18 cellular contexts compared by ENCODE assay signal in genomic region chr7:6142871-6143380, GRCh38. TPM values are rescaled to one million over a fixed set of nuclear protein-coding genes. Genes with fewer than 3 reads are reported as not detected.
DNase-seq lines count a peak whose midpoint lies in the region; ATAC-seq, FAIRE-seq and TF ChIP-seq lines count a peak whose summit lies in the region.
"Had no signal": no experiment of that assay in that cellular context is flagged by ENCODE, and none has a peak within 500 bp of the region (broad histone marks: within the 10 kb centered on the region; RNA-seq: fewer than 3 reads in every experiment).

No MANE protein-coding gene starts in this region.

- no peak overlapping the region for H3K27ac ChIP-seq in A549
- H3K27ac ChIP-seq: KMS-11, RWPE1 had no signal

- H3K4me3 Mint-ChIP-seq in activated CD4-positive, alpha-beta T cell treated with anti-CD3 and anti-CD28 coated beads, Interleukin-2, amount 10 ng/mL, durations not matched to agents 7 days and 5 days: no peak overlapping the region
- no peak overlapping the region for H3K4me3 Mint-ChIP-seq in progenitor cell of endocrine pancreas (ENCODE audit: low read depth)
- no peak overlapping the region for H3K4me3 Mint-ChIP-seq in glutamatergic neuron (ENCODE audit: unreplicated experiment)

- H3K36me3 Mint-ChIP-seq in activated CD4-positive, alpha-beta T cell treated with anti-CD3 and anti-CD28 coated beads, Interleukin-2, amount 10 ng/mL, durations not matched to agents 7 days and 5 days (ENCODE audit: low read depth): peaks cover 48% of the 10 kb centered on the region
- H3K36me3 Mint-ChIP-seq in progenitor cell of endocrine pancreas (ENCODE audit: insufficient read depth) (peaks cover 33% of the 10 kb centered on the region), glutamatergic neuron (ENCODE audit: unreplicated experiment) (no peaks in the 10 kb centered on the region)

- peak overlapping the region; percentile 74 for H3K27ac Mint-ChIP-seq in activated CD4-positive, alpha-beta T cell treated with anti-CD3 and anti-CD28 coated beads, Interleukin-2, amount 10 ng/mL, durations not matched to agents 7 days and 5 days
- H3K27ac Mint-ChIP-seq in progenitor cell of endocrine pancreas (peak overlapping the region; percentile 7), glutamatergic neuron (ENCODE audit: unreplicated experiment) (no peak overlapping the region)

- POLR2A ChIA-PET in activated CD4-positive, alpha-beta T cell treated with anti-CD3 and anti-CD28 coated beads, Interleukin-2, amount 10 ng/mL, durations not matched to agents 7 days and 5 days (lab: Charles Lee): no interaction called here
- POLR2A ChIA-PET in A549 (lab: Yijun Ruan, JAX): no interaction called here

- TF ChIP-seq POLR2A in A549 (IDR thresholded peaks at IDR 0.05; ENCODE audit: low read length): 0 out of 2 replicates have a peak, but pooled peaks have one; percentile 18

- no peak for DNase-seq in activated CD4-positive, alpha-beta T cell treated with anti-CD3 and anti-CD28 coated beads, Interleukin-2, amount 10 ng/mL, durations not matched to agents 7 days and 5 days
- no peak for DNase-seq in activated CD4-positive, alpha-beta T cell treated with anti-CD3 and anti-CD28 coated beads, Interleukin-2, amount 50 U/mL, for 1 hour
- no peak for DNase-seq in A549 (ENCODE audit: low read depth in 1 of 2, low spot score in 1 of 2)
- no peak for DNase-seq in NT2/D1 (ENCODE audit: low read depth, low spot score)
- no peak for DNase-seq in progenitor cell of endocrine pancreas (ENCODE audit: low spot score, unreplicated experiment)
- DNase-seq in omental fat pad (ENCODE audit: low spot score): no peak
- DNase-seq in glutamatergic neuron: no peak
- DNase-seq: 8988T, DMS79 treated with DMSO at 0.1 percent for 48 hours, NCI-H1092, NCI-H2081 treated with DMSO at 0.1 percent for 48 hours, NCI-H510A, NCI-H774, PC-3 had no signal

- ATAC-seq in A549: no peak
- no peak for ATAC-seq in omental fat pad (ENCODE audit: low FRiP score)
- ATAC-seq in HG03439 (IDR thresholded peaks at IDR 0.05; ENCODE audit: unreplicated experiment): no peak
- ATAC-seq: PC-3 had no signal

- H3K9ac ChIP-seq in NT2/D1 (ENCODE audit: insufficient read length, low read depth): peak overlapping the region; percentile 42
- H3K9ac ChIP-seq: KMS-11 had no signal

- no peak for TF ChIP-seq CTCF in A549 (IDR thresholded peaks at IDR 0.05)
- TF ChIP-seq CTCF in progenitor cell of endocrine pancreas (IDR thresholded peaks at IDR 0.05; ENCODE audit: unreplicated experiment): no peak
- TF ChIP-seq CTCF in omental fat pad (IDR thresholded peaks at IDR 0.05): no peak
- TF ChIP-seq CTCF in glutamatergic neuron (IDR thresholded peaks at IDR 0.05; ENCODE audit: partially characterized antibody, unreplicated experiment): no peak

- no peaks in the 10 kb centered on the region for H3K27me3 Mint-ChIP-seq in activated CD4-positive, alpha-beta T cell treated with anti-CD3 and anti-CD28 coated beads, Interleukin-2, amount 10 ng/mL, durations not matched to agents 7 days and 5 days
- H3K27me3 Mint-ChIP-seq in progenitor cell of endocrine pancreas: no peaks in the 10 kb centered on the region
- no peaks in the 10 kb centered on the region for H3K27me3 Mint-ChIP-seq in glutamatergic neuron (ENCODE audit: unreplicated experiment)

- H3K9me3 ChIP-seq in A549 (no peaks in the 10 kb centered on the region), NT2/D1 (ENCODE audit: insufficient read depth, low read length) (no peaks in the 10 kb centered on the region)

- H3K27me3 ChIP-seq in NT2/D1 (ENCODE audit: insufficient read depth, insufficient read length): no peaks in the 10 kb centered on the region

- no peaks in the 10 kb centered on the region for H3K4me1 ChIP-seq in A549
- H3K4me1 ChIP-seq in NT2/D1 (ENCODE audit: insufficient read depth, insufficient read length): no peaks in the 10 kb centered on the region

- no peaks in the 10 kb centered on the region for H3K9me3 Mint-ChIP-seq in activated CD4-positive, alpha-beta T cell treated with anti-CD3 and anti-CD28 coated beads, Interleukin-2, amount 10 ng/mL, durations not matched to agents 7 days and 5 days
- H3K9me3 Mint-ChIP-seq in progenitor cell of endocrine pancreas (ENCODE audit: low read depth) (no peaks in the 10 kb centered on the region), glutamatergic neuron (ENCODE audit: unreplicated experiment) (no peaks in the 10 kb centered on the region)

- H3K4me2 ChIP-seq in A549: no peak overlapping the region
- H3K4me2 ChIP-seq: KMS-11 had no signal

- CTCF ChIA-PET in activated CD4-positive, alpha-beta T cell treated with anti-CD3 and anti-CD28 coated beads, Interleukin-2, amount 10 ng/mL, durations not matched to agents 7 days and 5 days (lab: Charles Lee): no interaction called here
- CTCF ChIA-PET in A549 (lab: Yijun Ruan, JAX): interaction anchor here (0.6 to 3.0 kb wide), 6 partner anchors 8 to 286 kb away, joined by 3 to 9 read pairs (median 4); no protein-coding TSS in a partner anchor

- 93% methylated on average over 16 of the region's 16 CpGs for WGBS in A549 (ENCODE audit: missing lambda C conversion rate)

- TF ChIP-seq EP300 in A549 (IDR thresholded peaks at IDR 0.05): no peak

- H3K4me3 ChIP-seq in A549 (no peak overlapping the region), NT2/D1 (ENCODE audit: insufficient read length, low read depth) (no peak overlapping the region)

- peaks cover 15% of the 10 kb centered on the region for H3K4me1 Mint-ChIP-seq in activated CD4-positive, alpha-beta T cell treated with anti-CD3 and anti-CD28 coated beads, Interleukin-2, amount 10 ng/mL, durations not matched to agents 7 days and 5 days
- no peaks in the 10 kb centered on the region for H3K4me1 Mint-ChIP-seq in progenitor cell of endocrine pancreas (ENCODE audit: low read depth)
- H3K4me1 Mint-ChIP-seq in glutamatergic neuron (ENCODE audit: low read depth, unreplicated experiment): no peaks in the 10 kb centered on the region

- H3K36me3 ChIP-seq in NT2/D1 (ENCODE audit: insufficient read depth, insufficient read length, low read length): peaks cover 86% of the 10 kb centered on the region

- no peak for TF ChIP-seq RAD21 in A549 (conservative IDR thresholded peaks at IDR 0.05 in 1 of 2, IDR thresholded peaks at IDR 0.05 in 1 of 2)

- FAIRE-seq in A549 (lab: Jason Lieb, UNC): no peak
- FAIRE-seq: H1 had no signal

TF ChIP-seq in A549, 52 proteins besides CTCF, POLR2A, EP300 and RAD21:
- TF ChIP-seq TP53 (CRISPR knock-in tag; IDR thresholded peaks at IDR 0.05) (no peak), HOXA7 (CRISPR knock-in tag; IDR thresholded peaks at IDR 0.05) (no peak), MYC (IDR thresholded peaks at IDR 0.05; ENCODE audit: borderline replicate concordance, low read length) (no peak), ZFP36 (IDR thresholded peaks at IDR 0.05; ENCODE audit: borderline replicate concordance, partially characterized antibody) (no peak), JUN (IDR thresholded peaks at IDR 0.05) (no peak)

RNA-seq across cellular contexts. Expression of gene USP42, which starts 38.2 kb away (rescaled TPM):
- total RNA-seq in activated CD4-positive, alpha-beta T cell treated with anti-CD3 and anti-CD28 coated beads, Interleukin-2, amount 10 ng/mL, durations not matched to agents 7 days and 5 days: 10 to 100 TPM; 15.5 to 17.0 TPM
- polyA plus RNA-seq in A549 (2011; rRNA removed) (5.3 and 8.6 TPM in 2 replicates), A549 (2017; fragmentation: RNase III; extraction: RNeasy Plus Mini Kit Qiagen cat#74134 plus additional on column Dnase treatment) (5.6 to 6.3 TPM (median 6.3 TPM) in 3 replicates)
- polyA plus RNA-seq in A549 (2012; cell fraction: cytosol; rRNA removed): 4.8 and 6.1 TPM in 2 replicates
- polyA plus RNA-seq in A549 (2012; cell fraction: nucleus; rRNA removed): 10.5 and 13.1 TPM in 2 replicates
- polyA minus RNA-seq in A549 (2011; rRNA and poly(A)+ RNA removed): 5.9 and 6.6 TPM in 2 replicates
- total RNA-seq in progenitor cell of endocrine pancreas (26.1 and 26.2 TPM in 2 replicates), omental fat pad (10 to 100 TPM in 1 of 4 donors, 1 to 10 TPM in 3; 5.8 to 13.1 (median 8.2) TPM), glutamatergic neuron (ENCODE audit: unreplicated experiment) (16.6 TPM)
